In genomic region chr2:241272722-241273551, GRCh38 we compare ENCODE assay signal across 8 cellular contexts. TPM values are rescaled to one million over a fixed set of nuclear protein-coding genes. Genes with fewer than 3 reads are reported as not detected.
A peak's percentile ranks its signal among the peaks of the same experiment; 100 is the strongest.
DNase-seq lines count a peak whose midpoint lies in the region; ATAC-seq and TF ChIP-seq lines count a peak whose summit lies in the region.

No MANE protein-coding gene starts in this region.

- peak overlapping the region; percentile 78 for H3K27ac Mint-ChIP-seq in WTC11

- peak overlapping the region; percentile 70 for H3K4me3 Mint-ChIP-seq in WTC11

- peak overlapping the region; percentile 77 to 93 (median 86) for H3K4me2 ChIP-seq in BLaER1 treated with 17β-estradiol and CSF1 and Interleukin-3, amounts not matched to agents 10 nM and 100 nM

- CTCF ChIA-PET in WTC11 (lab: Charles Lee): no interaction called here

- H3K9me3 ChIP-seq in BLaER1 treated with 17β-estradiol and CSF1 and Interleukin-3, amounts not matched to agents 10 nM and 100 nM (replicated peaks in 1 of 11): peaks cover 11 to 22% (median 14%) of the 10 kb centered on the region in 11 experiments
- H3K9me3 ChIP-seq in HUES6 (ENCODE audit: control insufficient read depth, insufficient read depth, low read depth, low read length): no peaks in the 10 kb centered on the region

- peaks cover 65 to 89% (median 75%) of the 10 kb centered on the region in 11 experiments for H4K20me1 ChIP-seq in BLaER1 treated with 17β-estradiol and CSF1 and Interleukin-3, amounts not matched to agents 10 nM and 100 nM

- TF ChIP-seq CTCF in WTC11 (IDR thresholded peaks at IDR 0.05): no peak

- peaks cover 0 to 44% (median 36%) of the 10 kb centered on the region in 11 experiments; a peak in 18 of 22 replicates for H3K27me3 ChIP-seq in BLaER1 treated with 17β-estradiol and CSF1 and Interleukin-3, amounts not matched to agents 10 nM and 100 nM
- H3K27me3 ChIP-seq in HUES6 (ENCODE audit: control insufficient read depth, insufficient read depth, low read length) (no peaks in the 10 kb centered on the region), layer of hippocampus (ENCODE audit: control insufficient read depth, insufficient read depth, low read length) (no peaks in the 10 kb centered on the region)

- peaks cover 12 to 39% (median 22%) of the 10 kb centered on the region in 11 experiments for H3K36me3 ChIP-seq in BLaER1 treated with 17β-estradiol and CSF1 and Interleukin-3, amounts not matched to agents 10 nM and 100 nM
- H3K36me3 ChIP-seq in HUES6 (ENCODE audit: control insufficient read depth, insufficient read depth, low read length): peaks cover 14% of the 10 kb centered on the region

- H3K4me3 ChIP-seq in BLaER1 treated with 17β-estradiol and CSF1 and Interleukin-3, amounts not matched to agents 10 nM and 100 nM: peak overlapping the region; percentile 80 to 98 (median 88)
- H3K4me3 ChIP-seq in HUES6 (ENCODE audit: low read depth, low read length): peak overlapping the region; percentile 85

- H3K9me3 Mint-ChIP-seq in WTC11: peaks cover 13% of the 10 kb centered on the region; the same call in 1 of the 2 replicates

- peaks cover 30% of the 10 kb centered on the region for H3K4me1 Mint-ChIP-seq in WTC11

- H3K9ac ChIP-seq in BLaER1 treated with 17β-estradiol and CSF1 and Interleukin-3, amounts not matched to agents 10 nM and 100 nM: peak overlapping the region; percentile 48 to 96 (median 86); a peak in 21 of 22 replicates
- H3K9ac ChIP-seq in HUES6 (ENCODE audit: low read length): peak overlapping the region; percentile 73

- H3K27ac ChIP-seq in BLaER1 treated with 17β-estradiol and CSF1 and Interleukin-3, amounts not matched to agents 10 nM and 100 nM: peak overlapping the region in 5 of 11 experiments; percentile 19 to 88 (median 80); a peak in 11 of 22 replicates
- no peak overlapping the region for H3K27ac ChIP-seq in HUES6 (ENCODE audit: low read depth, low read length)
- H3K27ac ChIP-seq in layer of hippocampus (ENCODE audit: low read depth, low read length): peak overlapping the region; percentile 60

- DNase-seq in WTC11 (ENCODE audit: low spot score) (peak; percentile 53), cerebellar cortex (ENCODE audit: low spot score) (peak; percentile 16), NCI-H1048 (lab: John Stamatoyannopoulos, UW) (no peak)
- DNase-seq in stimulated activated CD4-positive, alpha-beta T cell treated with anti-CD3 and anti-CD28 coated beads, Interleukin-2, amount 100 ng/mL, for 24 hours: peak; percentile 52 to 64

- ATAC-seq in GM19372 (IDR thresholded peaks at IDR 0.05; ENCODE audit: low read depth, unreplicated experiment): peak; percentile 58
- peak; percentile 70 for ATAC-seq in WTC11

- H3K27me3 Mint-ChIP-seq in WTC11 (ENCODE audit: low read depth): no peaks in the 10 kb centered on the region

- POLR2A ChIA-PET in WTC11 (lab: Charles Lee): interaction anchor here (0.7 kb wide), 1 partner anchor 77 kb away, joined by 3 read pairs; no protein-coding TSS in a partner anchor

- H3K36me3 Mint-ChIP-seq in WTC11: peaks cover 6% of the 10 kb centered on the region

- peaks cover 32 to 49% (median 37%) of the 10 kb centered on the region in 10 experiments for H3K4me1 ChIP-seq in BLaER1 treated with 17β-estradiol and CSF1 and Interleukin-3, amounts not matched to agents 10 nM and 100 nM
- peaks cover 26% of the 10 kb centered on the region for H3K4me1 ChIP-seq in HUES6 (ENCODE audit: control insufficient read depth, insufficient read depth, low read length)

TF ChIP-seq in WTC11, 78 proteins besides CTCF, POLR2A, EP300 and RAD21:
- TF ChIP-seq TEAD1 (CRISPR knock-in tag; IDR thresholded peaks at IDR 0.05) (no peak), NFYB (CRISPR knock-in tag; conservative IDR thresholded peaks at IDR 0.05; ENCODE audit: low read depth) (no peak), FOXJ3 (CRISPR knock-in tag; IDR thresholded peaks at IDR 0.05; ENCODE audit: borderline replicate concordance) (no peak), ZNF219 (CRISPR knock-in tag; IDR thresholded peaks at IDR 0.05; ENCODE audit: borderline replicate concordance) (no peak), EMX1 (CRISPR knock-in tag; IDR thresholded peaks at IDR 0.05) (no peak), ARID4B (CRISPR knock-in tag; IDR thresholded peaks at IDR 0.05; ENCODE audit: borderline replicate concordance) (no peak), OVOL2 (CRISPR knock-in tag; IDR thresholded peaks at IDR 0.05; ENCODE audit: borderline replicate concordance) (no peak), ZNF423 (CRISPR knock-in tag; IDR thresholded peaks at IDR 0.05) (peak; percentile 56; the same call in 1 of the 2 replicates), SP1 (CRISPR knock-in tag; conservative IDR thresholded peaks at IDR 0.05) (0 out of 2 replicates have a peak, but pooled peaks have one; percentile 16), CDX4 (CRISPR knock-in tag; IDR thresholded peaks at IDR 0.05; ENCODE audit: borderline replicate concordance) (no peak), ETV6 (CRISPR knock-in tag; IDR thresholded peaks at IDR 0.05) (0 out of 2 replicates have a peak, but pooled peaks have one; percentile 12), KAT7 (CRISPR knock-in tag; IDR thresholded peaks at IDR 0.05; ENCODE audit: borderline replicate concordance) (no peak), FOXK1 (CRISPR knock-in tag; IDR thresholded peaks at IDR 0.05) (no peak), NR3C1 (CRISPR knock-in tag; conservative IDR thresholded peaks at IDR 0.05; ENCODE audit: low read depth) (0 out of 2 replicates have a peak, but pooled peaks have one; percentile 31), AR (CRISPR knock-in tag; IDR thresholded peaks at IDR 0.05) (no peak)

RNA-seq across cellular contexts. Expression of gene HDLBP, which starts 42.5 kb away (rescaled TPM):
- total RNA-seq in WTC11 (2021): 330 to 368 TPM (median 346 TPM) in 3 replicates

RNA-seq across cellular contexts. Expression of gene SEPTIN2, which starts 42.8 kb away (rescaled TPM):
- total RNA-seq in WTC11 (2021): 347 to 354 TPM (median 353 TPM) in 3 replicates
